ENCODE assay signal across 21 cellular contexts in the genomic region with DNA sequence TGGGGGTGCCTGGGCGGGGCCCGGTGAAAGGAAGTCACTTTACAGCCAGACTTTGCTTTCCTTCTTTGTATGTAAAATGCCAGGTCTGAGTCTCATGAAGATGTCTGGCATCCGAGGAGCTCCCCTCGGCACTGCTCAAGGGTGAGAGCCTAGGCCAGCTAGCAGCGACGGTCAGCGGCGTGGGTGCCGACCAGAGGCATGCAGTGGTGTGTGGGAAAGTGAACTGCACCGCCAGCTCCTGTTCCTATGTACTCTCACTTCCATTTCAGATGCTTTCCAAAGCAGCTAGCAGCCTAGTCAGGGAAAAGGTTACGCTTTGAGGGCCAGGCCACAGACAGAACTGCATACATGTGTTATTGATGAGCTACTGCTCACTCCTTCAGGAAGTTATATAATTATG.
DNase-seq lines count a peak whose midpoint lies in the region; ATAC-seq and TF ChIP-seq lines count a peak whose summit lies in the region.
"Had no signal": no experiment of that assay in that cellular context is flagged by ENCODE, and none has a peak within 500 bp of the region (broad histone marks: within the 10 kb centered on the region; RNA-seq: fewer than 3 reads in every experiment).

No MANE protein-coding gene starts in this region.

- H3K36me3 ChIP-seq in body of pancreas (replicated peaks in 1 of 2; ENCODE audit: insufficient read depth in 1 of 2, low read depth in 2 of 2) = no peaks in the 10 kb centered on the region
- H3K36me3 ChIP-seq in mucosa of descending colon (ENCODE audit: low read depth) = no peaks in the 10 kb centered on the region
- H3K36me3 ChIP-seq in stomach = peaks cover 0 to 60% (median 28%) of the 10 kb centered on the region in 4 donors
- peaks cover 4 to 65% (median 37%) of the 10 kb centered on the region in 4 donors for H3K36me3 ChIP-seq in esophagus muscularis mucosa
- H3K36me3 ChIP-seq: HAP-1 had no signal

- H3K27ac Mint-ChIP-seq in IgD-negative memory B cell = peak overlapping the region; percentile 22 to 91 (median 75)
- H3K27ac Mint-ChIP-seq: activated naive CD4-positive, alpha-beta T cell treated with anti-CD3 and anti-CD28 coated beads for 36 hours had no signal

- H3K27me3 ChIP-seq in body of pancreas (no peaks in the 10 kb centered on the region), stomach (no peaks in the 10 kb centered on the region), esophagus muscularis mucosa (no peaks in the 10 kb centered on the region)
- H3K27me3 ChIP-seq: upper lobe of right lung had no signal

- intact Hi-C loops in body of pancreas (cut with DNase I) (no loop called here), mucosa of descending colon (cut with DNase I, micrococcal nuclease) (no loop called here), stomach (cut with DNase I; ENCODE audit: low total_unique reads) (no loop called here), esophagus muscularis mucosa (cut with DNase I) (no loop called here)

- H3K36me3 Mint-ChIP-seq in IgD-negative memory B cell = no peaks in the 10 kb centered on the region

- H3K9me3 Mint-ChIP-seq in IgD-negative memory B cell = no peaks in the 10 kb centered on the region
- H3K9me3 Mint-ChIP-seq: activated naive CD4-positive, alpha-beta T cell treated with anti-CD3 and anti-CD28 coated beads for 36 hours had no signal

- H3K4me3 ChIP-seq in body of pancreas = no peak overlapping the region
- H3K4me3 ChIP-seq in mucosa of descending colon = no peak overlapping the region
- no peak overlapping the region for H3K4me3 ChIP-seq in stomach
- no peak overlapping the region for H3K4me3 ChIP-seq in esophagus muscularis mucosa
- H3K4me3 ChIP-seq: HAP-1, lower lobe of right lung, upper lobe of right lung had no signal

- peak overlapping the region; percentile 77 to 90 (median 86) for H3K27ac ChIP-seq in body of pancreas
- H3K27ac ChIP-seq in stomach = peak overlapping the region; percentile 20 to 68 (median 48)
- H3K27ac ChIP-seq in esophagus muscularis mucosa (replicated peaks in 1 of 4) = no peak overlapping the region
- H3K27ac ChIP-seq: lower lobe of right lung, upper lobe of right lung had no signal

- DNase-seq in body of pancreas (peak; percentile 36 to 54 (median 46)), mucosa of descending colon (no peak), stomach (peak; percentile 34), T-helper 2 cell (no peak), DMS53 treated with DMSO at 0.1 percent for 48 hours (lab: John Stamatoyannopoulos, UW; ENCODE audit: unreplicated experiment) (no peak), esophagus muscularis mucosa (ENCODE audit: extremely low spot score) (no peak)
- DNase-seq in stimulated activated CD4-positive, alpha-beta T cell treated with anti-CD3 and anti-CD28 coated beads, Interleukin-4, amount 100 ng/mL, for 1 hour = no peak
- DNase-seq: activated CD4-positive, alpha-beta T cell treated with anti-CD3 and anti-CD28 coated beads for 1 hour; activated CD8-positive, alpha-beta memory T cell treated with anti-CD3 and anti-CD28 coated beads for 24 hours; activated naive CD4-positive, alpha-beta T cell treated with anti-CD3 and anti-CD28 coated beads for 36 hours; activated T-cell treated with anti-CD3 and anti-CD28 coated beads, Interleukin-2, amount 50 U/mL, for 48 hours; DMS79 treated with DMSO at 0.1 percent for 48 hours; lower lobe of right lung; NCI-H1048; NCI-H187 treated with DMSO at 0.1 percent for 48 hours; NCI-H446 treated with DMSO at 0.1 percent for 48 hours; stimulated activated naive CD4-positive, alpha-beta T cell; upper lobe of right lung had no signal

- ATAC-seq in body of pancreas (peak; percentile 50), mucosa of descending colon (peak; percentile 70)
- ATAC-seq: SK-N-SH treated with all-trans-retinoic acid at 6 μM for 48 hours, upper lobe of right lung had no signal

- TF ChIP-seq POLR2A in body of pancreas (IDR thresholded peaks at IDR 0.05) (peak in 1 of 3 donors; percentile 28), stomach (IDR thresholded peaks at IDR 0.05) (no peak), esophagus muscularis mucosa (IDR thresholded peaks at IDR 0.05; ENCODE audit: low read depth) (no peak)

- H3K9me3 ChIP-seq in body of pancreas (no peaks in the 10 kb centered on the region), mucosa of descending colon (no peaks in the 10 kb centered on the region), stomach (no peaks in the 10 kb centered on the region), esophagus muscularis mucosa (no peaks in the 10 kb centered on the region)
- H3K9me3 ChIP-seq: HAP-1, lower lobe of right lung, upper lobe of right lung had no signal

- no peak for TF ChIP-seq EP300 in stomach (IDR thresholded peaks at IDR 0.05)
- TF ChIP-seq EP300 in esophagus muscularis mucosa (IDR thresholded peaks at IDR 0.05) = no peak

- WGBS in body of pancreas, 2 donors = 41 to 62% methylated on average over 5 to 11 of the region's 11 CpGs
- 44 to 70% (median 68%) methylated on average over 11 of the region's 11 CpGs for WGBS in stomach, 5 donors
- 89% methylated on average over 11 of the region's 11 CpGs for WGBS in esophagus muscularis mucosa

- H3K4me3 Mint-ChIP-seq in IgD-negative memory B cell = peak overlapping the region; percentile 67 to 90 (median 73)
- H3K4me3 Mint-ChIP-seq: activated naive CD4-positive, alpha-beta T cell treated with anti-CD3 and anti-CD28 coated beads for 36 hours had no signal

- H3K4me1 Mint-ChIP-seq in IgD-negative memory B cell = peaks cover 31 to 47% (median 46%) of the 10 kb centered on the region in 3 donors

- H3K4me1 ChIP-seq in body of pancreas (peaks cover 59% of the 10 kb centered on the region), mucosa of descending colon (ENCODE audit: low read depth) (peaks cover 4% of the 10 kb centered on the region), stomach (peaks cover 0 to 20% (median 5%) of the 10 kb centered on the region in 4 donors), esophagus muscularis mucosa (peaks cover 0 to 16% (median 5%) of the 10 kb centered on the region in 4 donors)
- H3K4me1 ChIP-seq: HAP-1, lower lobe of right lung, upper lobe of right lung had no signal

- TF ChIP-seq CTCF in body of pancreas (IDR thresholded peaks at IDR 0.05) = peak in 3 of 7 experiments; percentile 11 to 14 (median 11)
- no peak for TF ChIP-seq CTCF in mucosa of descending colon (IDR thresholded peaks at IDR 0.05)
- no peak for TF ChIP-seq CTCF in stomach (IDR thresholded peaks at IDR 0.05)
- TF ChIP-seq CTCF in esophagus muscularis mucosa (IDR thresholded peaks at IDR 0.05) = no peak

- peaks cover 10% of the 10 kb centered on the region for H3K27me3 Mint-ChIP-seq in IgD-negative memory B cell

Comparison
In these comparisons a context has a peak if more than half of its experiments do, and no peak if none do; other contexts are left out.
1. DNase-seq: peak in body of pancreas (4 of 4) and stomach (single experiment); none in mucosa of descending colon (0 of 3), T-helper 2 cell (0 of 5), DMS53 treated with DMSO at 0.1 percent for 48 hours (single experiment), stimulated activated CD4-positive, alpha-beta T cell treated with anti-CD3 and anti-CD28 coated beads, Interleukin-4, amount 100 ng/mL, for 1 hour (single experiment) and esophagus muscularis mucosa (single experiment).
2. H3K27ac ChIP-seq: peak in body of pancreas (4 of 4) and stomach (5 of 5); none in esophagus muscularis mucosa (0 of 4).